In genomic region chr10:35517431-35518181, GRCh38 we compare ENCODE assay signal across 14 cellular contexts.
DNase-seq lines count a peak whose midpoint lies in the region; ATAC-seq and TF ChIP-seq lines count a peak whose summit lies in the region.
"Had no signal": no experiment of that assay in that cellular context is flagged by ENCODE, and none has a peak within 500 bp of the region (broad histone marks: within the 10 kb centered on the region; RNA-seq: fewer than 3 reads in every experiment).

No MANE protein-coding gene starts in this region.

- H2AFZ ChIP-seq in hepatocyte, result no peak overlapping the region
- H2AFZ ChIP-seq in MM.1S (ENCODE audit: low read length), result no peak overlapping the region

- no peak overlapping the region for H3K27ac Mint-ChIP-seq in stimulated activated effector memory CD8-positive, alpha-beta T cell treated with anti-CD3 and anti-CD28 coated beads, Interleukin-12 subunit alpha, Interleukin-12 subunit beta, amount 100 ng/mL, for 72 hours

- H3K36me3 Mint-ChIP-seq in stimulated activated effector memory CD8-positive, alpha-beta T cell treated with anti-CD3 and anti-CD28 coated beads, Interleukin-12 subunit alpha, Interleukin-12 subunit beta, amount 100 ng/mL, for 72 hours, result no peaks in the 10 kb centered on the region

- WGBS in right cardiac atrium, result 70% methylated on average over 11 of the region's 11 CpGs
- 94% methylated on average over 11 of the region's 11 CpGs for WGBS in hepatocyte (ENCODE audit: low lambda C conversion rate, missing lambda C conversion rate)

- peaks cover 35% of the 10 kb centered on the region for H3K79me2 ChIP-seq in hepatocyte
- H3K79me2 ChIP-seq in MM.1S (ENCODE audit: low read length), result no peaks in the 10 kb centered on the region

- no peak overlapping the region for H3K9ac ChIP-seq in MM.1S (ENCODE audit: low read length)

- H3K9me2 ChIP-seq in hepatocyte (replicated peaks; ENCODE audit: insufficient read depth) (no peaks in the 10 kb centered on the region), MM.1S (replicated peaks; ENCODE audit: insufficient read depth, low read length) (no peaks in the 10 kb centered on the region)

- intact Hi-C loops in right cardiac atrium (cut with DNase I), result no loop called here

- no peak overlapping the region for H3K4me3 ChIP-seq in right cardiac atrium (ENCODE audit: low read length)
- no peak overlapping the region for H3K4me3 ChIP-seq in hepatocyte
- H3K4me3 ChIP-seq in MM.1S (ENCODE audit: low read length), result no peak overlapping the region
- H3K4me3 ChIP-seq: cardiac muscle cell, MG63, mucosa of descending colon, skin epidermis had no signal

- TF ChIP-seq CTCF in hepatocyte (IDR thresholded peaks at IDR 0.05; ENCODE audit: poor library complexity), result no peak
- no peak for TF ChIP-seq CTCF in MM.1S (IDR thresholded peaks at IDR 0.05; ENCODE audit: low read length)

- peaks cover 4% of the 10 kb centered on the region for H3K4me1 ChIP-seq in right cardiac atrium (ENCODE audit: control insufficient read depth, insufficient read depth, low read length)
- H3K4me1 ChIP-seq in hepatocyte (ENCODE audit: insufficient read depth), result no peaks in the 10 kb centered on the region
- H3K4me1 ChIP-seq in MM.1S (ENCODE audit: low read length), result no peaks in the 10 kb centered on the region

- no peaks in the 10 kb centered on the region for H3K9me3 Mint-ChIP-seq in stimulated activated effector memory CD8-positive, alpha-beta T cell treated with anti-CD3 and anti-CD28 coated beads, Interleukin-12 subunit alpha, Interleukin-12 subunit beta, amount 100 ng/mL, for 72 hours

- H3K4me1 Mint-ChIP-seq in stimulated activated effector memory CD8-positive, alpha-beta T cell treated with anti-CD3 and anti-CD28 coated beads, Interleukin-12 subunit alpha, Interleukin-12 subunit beta, amount 100 ng/mL, for 72 hours, result peaks cover 16% of the 10 kb centered on the region

- H3K9me3 ChIP-seq in right cardiac atrium (ENCODE audit: control insufficient read depth, low read length) (no peaks in the 10 kb centered on the region), hepatocyte (ENCODE audit: low read depth) (no peaks in the 10 kb centered on the region), MM.1S (replicated peaks; ENCODE audit: insufficient read depth, low read length) (no peaks in the 10 kb centered on the region)
- H3K9me3 ChIP-seq: MG63, mucosa of descending colon had no signal

- H4K20me1 ChIP-seq in hepatocyte (ENCODE audit: insufficient read depth, poor library complexity, severe bottlenecking) (peaks cover 7% of the 10 kb centered on the region), MM.1S (ENCODE audit: insufficient read depth, low read length) (no peaks in the 10 kb centered on the region)

- H3K4me2 ChIP-seq in hepatocyte (no peak overlapping the region), MM.1S (ENCODE audit: low read depth, low read length) (no peak overlapping the region)

- ATAC-seq in right cardiac atrium (peak; percentile 60 to 70), HG03442 (IDR thresholded peaks at IDR 0.05; ENCODE audit: unreplicated experiment) (no peak)
- peak; percentile 69 for ATAC-seq in stimulated activated effector memory CD8-positive, alpha-beta T cell treated with anti-CD3 and anti-CD28 coated beads, Interleukin-12 subunit alpha, Interleukin-12 subunit beta, amount 100 ng/mL, for 72 hours
- ATAC-seq: mucosa of descending colon had no signal

- no peak overlapping the region for H3K4me3 Mint-ChIP-seq in stimulated activated effector memory CD8-positive, alpha-beta T cell treated with anti-CD3 and anti-CD28 coated beads, Interleukin-12 subunit alpha, Interleukin-12 subunit beta, amount 100 ng/mL, for 72 hours

- peak; percentile 33 for DNase-seq in HCEC 1CT
- DNase-seq in cerebellum (ENCODE audit: low spot score), result peak; percentile 50
- peak in 1 of 3 donors; percentile 49 for DNase-seq in right cardiac atrium
- DNase-seq in stimulated activated effector memory CD8-positive, alpha-beta T cell treated with anti-CD3 and anti-CD28 coated beads, Interleukin-12 subunit alpha, Interleukin-12 subunit beta, amount 100 ng/mL, for 72 hours (ENCODE audit: low spot score in 2 of 2), result no peak
- no peak for DNase-seq in hepatocyte (ENCODE audit: low spot score)
- no peak for DNase-seq in MM.1S
- DNase-seq: activated T-cell treated with anti-CD3 and anti-CD28 coated beads, Interleukin-2, amount 50 U/mL, for 1 hour; MG63; mucosa of descending colon; NCI-H226 had no signal

- H3K36me3 ChIP-seq in hepatocyte (replicated peaks; ENCODE audit: insufficient read depth, low read depth) (no peaks in the 10 kb centered on the region), MM.1S (replicated peaks; ENCODE audit: insufficient read depth, low read length) (no peaks in the 10 kb centered on the region)
- H3K36me3 ChIP-seq: cardiac muscle cell, MG63 had no signal

- no peaks in the 10 kb centered on the region for H3F3A ChIP-seq in MM.1S (ENCODE audit: insufficient read depth, low read length)

- no peak overlapping the region for H3K27ac ChIP-seq in right cardiac atrium (ENCODE audit: low read length)
- no peak overlapping the region for H3K27ac ChIP-seq in hepatocyte
- H3K27ac ChIP-seq in MM.1S (ENCODE audit: low read length), result no peak overlapping the region
- H3K27ac ChIP-seq: cardiac muscle cell, VCaP had no signal

- H3K27me3 ChIP-seq in right cardiac atrium (ENCODE audit: control insufficient read depth, insufficient read depth) (no peaks in the 10 kb centered on the region), hepatocyte (no peaks in the 10 kb centered on the region), MM.1S (replicated peaks; ENCODE audit: insufficient read depth, low read length) (no peaks in the 10 kb centered on the region)
- H3K27me3 ChIP-seq: cardiac muscle cell, MG63 had no signal

Comparison
In these comparisons a context has a peak if more than half of its experiments do, and no peak if none do; other contexts are left out.
1. DNase-seq: peak in HCEC 1CT (single experiment) and cerebellum (single experiment); none in stimulated activated effector memory CD8-positive, alpha-beta T cell treated with anti-CD3 and anti-CD28 coated beads, Interleukin-12 subunit alpha, Interleukin-12 subunit beta, amount 100 ng/mL, for 72 hours (0 of 2), hepatocyte (single experiment) and MM.1S (single experiment).